ENCODE assay signal across 1 cellular context in genomic region chr2:236174608-236175001, GRCh38.
TF ChIP-seq lines count a peak whose summit lies in the region.

No MANE protein-coding gene starts in this region.

TF ChIP-seq in H1, 55 proteins besides CTCF, POLR2A, EP300 and RAD21:
- no peak for TF ChIP-seq SP2 (IDR thresholded peaks at IDR 0.05; ENCODE audit: low read length)
- TF ChIP-seq KDM1A (IDR thresholded peaks at IDR 0.05; ENCODE audit: borderline replicate concordance, low read length) = no peak
- no peak for TF ChIP-seq FOSL1 (IDR thresholded peaks at IDR 0.05; ENCODE audit: insufficient read depth, low read depth, low read length)
- no peak for TF ChIP-seq ASH2L (IDR thresholded peaks at IDR 0.05; ENCODE audit: low read length)
- TF ChIP-seq SIRT6 (IDR thresholded peaks at IDR 0.05; ENCODE audit: low read length) = no peak
- no peak for TF ChIP-seq ATF3 (IDR thresholded peaks at IDR 0.05; ENCODE audit: insufficient read depth, low read depth, low read length)
- TF ChIP-seq SIX5 (IDR thresholded peaks at IDR 0.05; ENCODE audit: low read depth, low read length) = no peak
- TF ChIP-seq JUND (IDR thresholded peaks at IDR 0.05; ENCODE audit: low read length) = no peak
- no peak for TF ChIP-seq CHD2 (IDR thresholded peaks at IDR 0.05; ENCODE audit: low read length)
- no peak for TF ChIP-seq CBX5 (IDR thresholded peaks at IDR 0.05; ENCODE audit: low read depth, low read length)
- no peak for TF ChIP-seq CBX8 (IDR thresholded peaks at IDR 0.05; ENCODE audit: borderline replicate concordance, low read depth, low read length)
- TF ChIP-seq RXRA (IDR thresholded peaks at IDR 0.05; ENCODE audit: insufficient read depth, low read depth, low read length) = no peak
- no peak for TF ChIP-seq TAF1 (IDR thresholded peaks at IDR 0.05; ENCODE audit: low read depth, low read length)
- no peak for TF ChIP-seq RNF2 (IDR thresholded peaks at IDR 0.05; ENCODE audit: borderline replicate concordance, low read depth, low read length, missing control alignments, poor library complexity, severe bottlenecking)
- TF ChIP-seq GABPA (IDR thresholded peaks at IDR 0.05; ENCODE audit: borderline replicate concordance, insufficient read depth, low read length) = no peak
- TF ChIP-seq ATF2 (IDR thresholded peaks at IDR 0.05; ENCODE audit: low read length) = no peak
- TF ChIP-seq CHD1 (IDR thresholded peaks at IDR 0.05; ENCODE audit: low read depth, low read length) = no peak
TF ChIP-seq in H1: peak in this region for 0.
